ENCODE assay signal across 11 cellular contexts in the genomic region with DNA sequence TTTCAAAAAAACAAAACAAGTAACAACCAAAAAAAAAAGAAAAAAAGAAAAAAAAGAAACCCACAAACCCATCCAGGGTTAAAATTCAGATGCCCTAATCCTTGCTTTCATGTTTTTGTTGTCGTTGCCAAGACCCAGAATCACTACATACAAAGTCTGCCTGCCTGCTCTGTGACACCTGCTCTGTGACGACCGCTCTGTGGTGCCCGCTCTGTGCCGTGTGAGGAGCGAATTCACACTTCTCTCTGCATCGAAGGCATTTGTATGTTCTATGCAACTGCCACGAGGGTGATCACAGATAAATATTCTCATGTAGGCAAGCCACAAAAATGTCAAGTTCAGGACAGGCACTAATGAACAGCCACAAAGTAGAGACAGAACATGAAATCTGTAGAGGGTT.
DNase-seq lines count a peak whose midpoint lies in the region; ATAC-seq and TF ChIP-seq lines count a peak whose summit lies in the region.
"Had no signal": no experiment of that assay in that cellular context is flagged by ENCODE, and none has a peak within 500 bp of the region (broad histone marks: within the 10 kb centered on the region; RNA-seq: fewer than 3 reads in every experiment).

No MANE protein-coding gene starts in this region.

- H3K9me3 ChIP-seq in CD4-positive, CD25-positive, alpha-beta regulatory T cell (ENCODE audit: control insufficient read depth in 2 of 2, low read length in 2 of 2): no peaks in the 10 kb centered on the region
- no peaks in the 10 kb centered on the region for H3K9me3 ChIP-seq in mucosa of descending colon
- H3K9me3 ChIP-seq: testis had no signal

- H3K4me1 Mint-ChIP-seq in CD4-positive, CD25-positive, alpha-beta regulatory T cell: peaks cover 17 to 25% (median 21%) of the 10 kb centered on the region in 4 donors
- H3K4me1 Mint-ChIP-seq in T-cell: peaks cover 5 to 22% (median 9%) of the 10 kb centered on the region in 3 donors

- no peak for ATAC-seq in CD4-positive, CD25-positive, alpha-beta regulatory T cell (ENCODE audit: low read depth in 2 of 2)
- ATAC-seq in GM19351 (IDR thresholded peaks at IDR 0.05; ENCODE audit: unreplicated experiment) (peak; percentile 53), T-cell (replicated peaks in 1 of 4) (peak in 2 of 4 experiments; percentile 55 to 78), mucosa of descending colon (peak; percentile 36), HG02763 (IDR thresholded peaks at IDR 0.05; ENCODE audit: unreplicated experiment) (no peak), HG03442 (IDR thresholded peaks at IDR 0.05; ENCODE audit: unreplicated experiment) (no peak)

- H3K4me1 ChIP-seq in CD4-positive, CD25-positive, alpha-beta regulatory T cell (ENCODE audit: control insufficient read depth, insufficient read depth, low read length, poor library complexity, severe bottlenecking): no peaks in the 10 kb centered on the region
- peaks cover 13% of the 10 kb centered on the region for H3K4me1 ChIP-seq in mucosa of descending colon (ENCODE audit: low read depth)
- H3K4me1 ChIP-seq: testis had no signal

- no peaks in the 10 kb centered on the region for H3K27me3 ChIP-seq in CD4-positive, CD25-positive, alpha-beta regulatory T cell (ENCODE audit: control insufficient read depth, insufficient read depth, low read length)
- H3K27me3 ChIP-seq: testis had no signal

- H3K4me3 ChIP-seq in CD4-positive, CD25-positive, alpha-beta regulatory T cell (ENCODE audit: low read depth, low read length): no peak overlapping the region
- H3K4me3 ChIP-seq in mucosa of descending colon: no peak overlapping the region
- H3K4me3 ChIP-seq: testis had no signal

- H3K9me3 Mint-ChIP-seq in CD4-positive, CD25-positive, alpha-beta regulatory T cell: no peaks in the 10 kb centered on the region
- no peaks in the 10 kb centered on the region for H3K9me3 Mint-ChIP-seq in T-cell

- no peaks in the 10 kb centered on the region for H3K27me3 Mint-ChIP-seq in CD4-positive, CD25-positive, alpha-beta regulatory T cell
- no peaks in the 10 kb centered on the region for H3K27me3 Mint-ChIP-seq in T-cell

- H3K4me3 Mint-ChIP-seq in CD4-positive, CD25-positive, alpha-beta regulatory T cell: no peak overlapping the region
- no peak overlapping the region for H3K4me3 Mint-ChIP-seq in T-cell

- no peak overlapping the region for H3K27ac ChIP-seq in CD4-positive, CD25-positive, alpha-beta regulatory T cell (ENCODE audit: insufficient read depth, low read length, poor library complexity, severe bottlenecking)
- H3K27ac ChIP-seq: testis had no signal

- POLR2A ChIA-PET in T-cell (lab: Charles Lee): interaction anchor here (0.6 kb wide), 3 partner anchors 83 to 290 kb away, joined by 3 to 5 read pairs (median 3); no protein-coding TSS in a partner anchor

- DNase-seq in CD4-positive, CD25-positive, alpha-beta regulatory T cell: no peak
- DNase-seq in T-cell: peak in 27 of 34 experiments; percentile 8 to 64 (median 34)
- no peak for DNase-seq in mucosa of descending colon
- DNase-seq in NCI-H1105 treated with DMSO at 0.1 percent for 48 hours (lab: John Stamatoyannopoulos, UW): no peak
- DNase-seq in NCI-H1417 (lab: John Stamatoyannopoulos, UW): no peak
- DNase-seq: H7, NCI-H510A, testis had no signal

- CTCF ChIA-PET in T-cell (lab: Charles Lee): no interaction called here

- intact Hi-C loops in mucosa of descending colon (cut with DNase I, micrococcal nuclease): no loop called here

- H3K36me3 Mint-ChIP-seq in CD4-positive, CD25-positive, alpha-beta regulatory T cell: peaks cover 45% of the 10 kb centered on the region
- H3K36me3 Mint-ChIP-seq in T-cell: peaks cover 40% of the 10 kb centered on the region

- TF ChIP-seq CTCF in mucosa of descending colon (IDR thresholded peaks at IDR 0.05): no peak

- peak overlapping the region in 2 of 3 donors; percentile 53 to 62 for H3K27ac Mint-ChIP-seq in CD4-positive, CD25-positive, alpha-beta regulatory T cell
- peak overlapping the region; percentile 32 to 58 for H3K27ac Mint-ChIP-seq in T-cell

- peaks cover 29% of the 10 kb centered on the region for H3K36me3 ChIP-seq in CD4-positive, CD25-positive, alpha-beta regulatory T cell (ENCODE audit: control insufficient read depth, insufficient read depth, low read length)
- H3K36me3 ChIP-seq in mucosa of descending colon (ENCODE audit: low read depth): no peaks in the 10 kb centered on the region

Comparison
In these comparisons a context has a peak if more than half of its experiments do, and no peak if none do; other contexts are left out.
1. ATAC-seq: peak in GM19351 (single experiment) and mucosa of descending colon (single experiment); none in CD4-positive, CD25-positive, alpha-beta regulatory T cell (0 of 2), HG02763 (single experiment) and HG03442 (single experiment).
2. DNase-seq: peak in T-cell (27 of 34); none in CD4-positive, CD25-positive, alpha-beta regulatory T cell (0 of 3), mucosa of descending colon (0 of 3), NCI-H1105 treated with DMSO at 0.1 percent for 48 hours (single experiment) and NCI-H1417 (0 of 3).